In the genomic region with DNA sequence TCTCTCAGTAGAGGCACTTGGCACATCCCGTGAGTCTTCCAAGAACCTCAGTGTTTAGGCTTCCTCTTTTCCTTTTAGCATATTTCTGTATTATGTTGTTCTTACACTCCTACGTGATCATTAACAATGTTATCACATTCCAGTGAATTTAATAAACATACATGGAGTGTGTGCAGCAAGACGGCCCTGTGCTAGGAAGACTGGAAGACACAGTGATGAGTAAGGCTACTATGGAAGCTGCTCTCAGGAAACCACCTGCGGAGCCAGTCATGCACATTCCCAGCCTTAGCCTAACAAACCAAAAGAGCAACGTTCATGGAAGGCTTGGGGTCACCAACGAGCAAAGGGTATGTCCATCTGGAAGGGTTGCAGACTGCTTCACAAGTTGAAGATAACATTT, we compare ENCODE assay signal across 19 cellular contexts.
DNase-seq lines count a peak whose midpoint lies in the region; ATAC-seq and TF ChIP-seq lines count a peak whose summit lies in the region.
"Had no signal": no experiment of that assay in that cellular context is flagged by ENCODE, and none has a peak within 500 bp of the region (broad histone marks: within the 10 kb centered on the region; RNA-seq: fewer than 3 reads in every experiment).

No MANE protein-coding gene starts in this region.

- DNase-seq in HFFc6 (no peak), choroid plexus epithelial cell (ENCODE audit: low read depth) (peak; percentile 35), kidney tubule cell (ENCODE audit: low spot score) (peak; percentile 32), OCI-LY7 (ENCODE audit: low spot score) (no peak), anterior cingulate cortex (lab: John Stamatoyannopoulos, UW) (no peak)
- no peak for DNase-seq in activated T-helper 1 cell treated with anti-CD3 and anti-CD28 coated beads, Interleukin-12 subunit alpha, Interleukin-12 subunit beta, Interleukin-2, Interleukin-4 antibody, amounts not matched to agents 30 ng/mL and 10 ng/mL and 1 ng/mL, durations not matched to agents 14 hours and 24 hours and 36 hours (ENCODE audit: low spot score)
- DNase-seq: C1 segment of cervical spinal cord; CD4-positive, alpha-beta memory T cell; COR-L47; MM.1S; NCI-H2029; NCI-H446; NCI-H526; SHP77 had no signal

- no peak for TF ChIP-seq CTCF in HFFc6 (IDR thresholded peaks at IDR 0.05)
- TF ChIP-seq CTCF in choroid plexus epithelial cell (conservative IDR thresholded peaks at IDR 0.05; ENCODE audit: low read depth, low read length): no peak
- TF ChIP-seq CTCF in OCI-LY7 (conservative IDR thresholded peaks at IDR 0.05; ENCODE audit: low read length): no peak

- no peak overlapping the region for H3K4me3 Mint-ChIP-seq in HFFc6
- H3K4me3 Mint-ChIP-seq in activated T-helper 1 cell treated with anti-CD3 and anti-CD28 coated beads, Interleukin-12 subunit alpha, Interleukin-12 subunit beta, Interleukin-2, Interleukin-4 antibody, amounts not matched to agents 30 ng/mL and 10 ng/mL and 1 ng/mL, durations not matched to agents 14 hours and 24 hours and 36 hours: no peak overlapping the region
- H3K4me3 Mint-ChIP-seq: CD4-positive, alpha-beta memory T cell; IgD-negative memory B cell had no signal

- POLR2A ChIA-PET in OCI-LY7 (lab: Charles Lee): interaction anchor here (0.8 kb wide), 1 partner anchor 51 kb away, joined by 4 read pairs; no protein-coding TSS in a partner anchor

- no peak overlapping the region for H3K27ac ChIP-seq in OCI-LY7 (ENCODE audit: low read depth, low read length, poor library complexity, severe bottlenecking)
- H3K27ac ChIP-seq: KMS-11, RWPE1 had no signal

- H3K9me3 Mint-ChIP-seq in HFFc6: no peaks in the 10 kb centered on the region
- no peaks in the 10 kb centered on the region for H3K9me3 Mint-ChIP-seq in activated T-helper 1 cell treated with anti-CD3 and anti-CD28 coated beads, Interleukin-12 subunit alpha, Interleukin-12 subunit beta, Interleukin-2, Interleukin-4 antibody, amounts not matched to agents 30 ng/mL and 10 ng/mL and 1 ng/mL, durations not matched to agents 14 hours and 24 hours and 36 hours
- H3K9me3 Mint-ChIP-seq: IgD-negative memory B cell had no signal

- H3K9me3 ChIP-seq in OCI-LY7 (ENCODE audit: low read length): no peaks in the 10 kb centered on the region

- BruUV-seq in OCI-LY7 (replicated peaks; lab: Mats Ljungman, UMichigan): no TSS peak

- CTCF ChIA-PET in OCI-LY7 (lab: Charles Lee; ENCODE audit: unreplicated experiment): no interaction called here

- no peak for ATAC-seq in GM21390 (IDR thresholded peaks at IDR 0.05; ENCODE audit: unreplicated experiment)
- ATAC-seq: Panc1 had no signal

- no peak overlapping the region for H3K4me2 ChIP-seq in OCI-LY7 (ENCODE audit: low read length)
- H3K4me2 ChIP-seq: KMS-11 had no signal

- intact Hi-C loops in activated T-helper 1 cell treated with anti-CD3 and anti-CD28 coated beads, Interleukin-12 subunit alpha, Interleukin-12 subunit beta, Interleukin-2, Interleukin-4 antibody, amounts not matched to agents 30 ng/mL and 10 ng/mL and 1 ng/mL, durations not matched to agents 14 hours and 24 hours and 36 hours (cut with micrococcal nuclease): no loop called here
- intact Hi-C loops in OCI-LY7 (cut with micrococcal nuclease; ENCODE audit: unreplicated experiment): no loop called here

- H3K36me3 ChIP-seq in OCI-LY7 (ENCODE audit: insufficient read depth, low read length): no peaks in the 10 kb centered on the region

- no peaks in the 10 kb centered on the region for H3K79me2 ChIP-seq in OCI-LY7 (ENCODE audit: insufficient read depth, low read depth, low read length)

- no peaks in the 10 kb centered on the region for H4K20me1 ChIP-seq in OCI-LY7 (ENCODE audit: insufficient read depth, low read length)

- H3K4me3 ChIP-seq in choroid plexus epithelial cell (ENCODE audit: low read depth, low read length): no peak overlapping the region
- H3K4me3 ChIP-seq in OCI-LY7 (ENCODE audit: low read depth, low read length, poor library complexity, severe bottlenecking): no peak overlapping the region

- H3K27ac Mint-ChIP-seq in HFFc6: 0 out of 2 replicates have a peak overlapping the region, but pooled peaks have one; percentile 8
- H3K27ac Mint-ChIP-seq in activated T-helper 1 cell treated with anti-CD3 and anti-CD28 coated beads, Interleukin-12 subunit alpha, Interleukin-12 subunit beta, Interleukin-2, Interleukin-4 antibody, amounts not matched to agents 30 ng/mL and 10 ng/mL and 1 ng/mL, durations not matched to agents 14 hours and 24 hours and 36 hours: no peak overlapping the region
- H3K27ac Mint-ChIP-seq: CD4-positive, alpha-beta memory T cell; IgD-negative memory B cell had no signal

- peaks cover 45% of the 10 kb centered on the region for H3K4me1 Mint-ChIP-seq in HFFc6 (ENCODE audit: low read depth)
- H3K4me1 Mint-ChIP-seq in activated T-helper 1 cell treated with anti-CD3 and anti-CD28 coated beads, Interleukin-12 subunit alpha, Interleukin-12 subunit beta, Interleukin-2, Interleukin-4 antibody, amounts not matched to agents 30 ng/mL and 10 ng/mL and 1 ng/mL, durations not matched to agents 14 hours and 24 hours and 36 hours (ENCODE audit: low read depth): no peaks in the 10 kb centered on the region
- H3K4me1 Mint-ChIP-seq: CD4-positive, alpha-beta memory T cell; IgD-negative memory B cell had no signal

- no peaks in the 10 kb centered on the region for H3K9me2 ChIP-seq in OCI-LY7 (ENCODE audit: insufficient read depth, low read length)

- no peaks in the 10 kb centered on the region for H3K4me1 ChIP-seq in OCI-LY7 (ENCODE audit: insufficient read depth, low read length, poor library complexity, severe bottlenecking)

- no peak overlapping the region for H2AFZ ChIP-seq in OCI-LY7 (ENCODE audit: low read length)

- H3K36me3 Mint-ChIP-seq in HFFc6 (ENCODE audit: low read depth): 0 out of 2 replicates have a peak, but pooled peaks cover 4% of the 10 kb centered on the region
- H3K36me3 Mint-ChIP-seq in activated T-helper 1 cell treated with anti-CD3 and anti-CD28 coated beads, Interleukin-12 subunit alpha, Interleukin-12 subunit beta, Interleukin-2, Interleukin-4 antibody, amounts not matched to agents 30 ng/mL and 10 ng/mL and 1 ng/mL, durations not matched to agents 14 hours and 24 hours and 36 hours (ENCODE audit: low read depth): no peaks in the 10 kb centered on the region
- H3K36me3 Mint-ChIP-seq: CD4-positive, alpha-beta memory T cell; IgD-negative memory B cell had no signal

- H3K27me3 Mint-ChIP-seq in HFFc6 (ENCODE audit: insufficient read depth): no peaks in the 10 kb centered on the region; the same call in 1 of the 2 replicates
- H3K27me3 Mint-ChIP-seq in activated T-helper 1 cell treated with anti-CD3 and anti-CD28 coated beads, Interleukin-12 subunit alpha, Interleukin-12 subunit beta, Interleukin-2, Interleukin-4 antibody, amounts not matched to agents 30 ng/mL and 10 ng/mL and 1 ng/mL, durations not matched to agents 14 hours and 24 hours and 36 hours (ENCODE audit: insufficient read depth): no peaks in the 10 kb centered on the region

Comparison
In these comparisons a context has a peak if more than half of its experiments do, and no peak if none do; other contexts are left out.
1. DNase-seq: peak in choroid plexus epithelial cell (single experiment) and kidney tubule cell (single experiment); none in HFFc6 (single experiment), activated T-helper 1 cell treated with anti-CD3 and anti-CD28 coated beads, Interleukin-12 subunit alpha, Interleukin-12 subunit beta, Interleukin-2, Interleukin-4 antibody, amounts not matched to agents 30 ng/mL and 10 ng/mL and 1 ng/mL, durations not matched to agents 14 hours and 24 hours and 36 hours (single experiment), OCI-LY7 (single experiment) and anterior cingulate cortex (0 of 58).